1 cellular context compared by ENCODE assay signal in genomic region chr2:65431417-65432226, GRCh38.
TF ChIP-seq lines count a peak whose summit lies in the region.

No MANE protein-coding gene starts in this region.

TF ChIP-seq in HepG2, 621 proteins besides CTCF, POLR2A, EP300 and RAD21 (continued from another document and continues in another):
- TF ChIP-seq E2F2 (CRISPR knock-in tag; IDR thresholded peaks at IDR 0.05; ENCODE audit: borderline replicate concordance) (peak; percentile 76; the same call in 1 of the 2 replicates), ZBTB39 (CRISPR knock-in tag; IDR thresholded peaks at IDR 0.05) (no peak; the same call in 1 of the 2 replicates), E2F1 (CRISPR knock-in tag; IDR thresholded peaks at IDR 0.05) (0 out of 2 replicates have a peak, but pooled peaks have one; percentile 20), ZFY (CRISPR knock-in tag; IDR thresholded peaks at IDR 0.05) (peak; percentile 19; the same call in 1 of the 2 replicates), ZNF550 (CRISPR knock-in tag; IDR thresholded peaks at IDR 0.05; ENCODE audit: borderline replicate concordance) (no peak), FLYWCH1 (CRISPR knock-in tag; IDR thresholded peaks at IDR 0.05) (0 out of 2 replicates have a peak, but pooled peaks have one; percentile 43), NR2F6 (IDR thresholded peaks at IDR 0.05) (no peak), NR2F6 (CRISPR knock-in tag; IDR thresholded peaks at IDR 0.05) (no peak), SALL2 (CRISPR knock-in tag; IDR thresholded peaks at IDR 0.05) (peak; percentile 5; the same call in 1 of the 2 replicates), NKX3-1 (CRISPR knock-in tag; IDR thresholded peaks at IDR 0.05) (peak; percentile 75; the same call in 1 of the 2 replicates), ISX (CRISPR knock-in tag; conservative IDR thresholded peaks at IDR 0.05) (0 out of 2 replicates have a peak, but pooled peaks have one; percentile 38), ZFP90 (CRISPR knock-in tag; IDR thresholded peaks at IDR 0.05; ENCODE audit: borderline replicate concordance) (peak; percentile 56), ZNF33B (CRISPR knock-in tag; IDR thresholded peaks at IDR 0.05) (no peak), ZNF850 (CRISPR knock-in tag; conservative IDR thresholded peaks at IDR 0.05) (0 out of 2 replicates have a peak, but pooled peaks have one; percentile 18), ZNF136 (CRISPR knock-in tag; IDR thresholded peaks at IDR 0.05; ENCODE audit: low read depth) (no peak), ZNF512 (CRISPR knock-in tag; IDR thresholded peaks at IDR 0.05) (no peak), TBX2 (CRISPR knock-in tag; IDR thresholded peaks at IDR 0.05; ENCODE audit: borderline replicate concordance) (peak; percentile 46; the same call in 1 of the 2 replicates), ZNF687 (CRISPR knock-in tag; IDR thresholded peaks at IDR 0.05) (peak; percentile 48), PLSCR1 (CRISPR knock-in tag; IDR thresholded peaks at IDR 0.05; ENCODE audit: borderline replicate concordance) (no peak), MAFK (conservative IDR thresholded peaks at IDR 0.05 in 1 of 2, IDR thresholded peaks at IDR 0.05 in 1 of 2; ENCODE audit: low read length in 2 of 2) (no peak), ZNF441 (CRISPR knock-in tag; IDR thresholded peaks at IDR 0.05; ENCODE audit: borderline replicate concordance) (peak; percentile 42; the same call in 1 of the 2 replicates), ELF3 (CRISPR knock-in tag; IDR thresholded peaks at IDR 0.05) (no peak), PBX3 (CRISPR knock-in tag; IDR thresholded peaks at IDR 0.05; ENCODE audit: borderline replicate concordance) (peak; percentile 61; the same call in 1 of the 2 replicates), ZNF337 (CRISPR knock-in tag; IDR thresholded peaks at IDR 0.05; ENCODE audit: borderline replicate concordance, low read depth) (0 out of 2 replicates have a peak, but pooled peaks have one; percentile 63), ZNF414 (CRISPR knock-in tag; IDR thresholded peaks at IDR 0.05) (no peak), ZNF430 (CRISPR knock-in tag; IDR thresholded peaks at IDR 0.05) (no peak; the same call in 1 of the 2 replicates), ZBTB1 (CRISPR knock-in tag; IDR thresholded peaks at IDR 0.05; ENCODE audit: borderline replicate concordance) (no peak), JUND (CRISPR knock-in tag; IDR thresholded peaks at IDR 0.05) (no peak), HIC2 (CRISPR knock-in tag; IDR thresholded peaks at IDR 0.05; ENCODE audit: low read depth) (no peak), ZNF780A (CRISPR knock-in tag; IDR thresholded peaks at IDR 0.05) (0 out of 2 replicates have a peak, but pooled peaks have one; percentile 35), NFE2L1 (CRISPR knock-in tag; IDR thresholded peaks at IDR 0.05; ENCODE audit: borderline replicate concordance) (no peak), KDM2A (CRISPR knock-in tag; IDR thresholded peaks at IDR 0.05; ENCODE audit: borderline replicate concordance, low read depth) (no peak), ZNF18 (CRISPR knock-in tag; IDR thresholded peaks at IDR 0.05; ENCODE audit: insufficient replicate concordance) (no peak), RBM22 (optimal IDR thresholded peaks at IDR 0.05; ENCODE audit: low read length) (no peak), ARNT2 (CRISPR knock-in tag; IDR thresholded peaks at IDR 0.05; ENCODE audit: low read depth) (peak; percentile 48; the same call in 1 of the 2 replicates), ZBTB3 (CRISPR knock-in tag; IDR thresholded peaks at IDR 0.05; ENCODE audit: borderline replicate concordance, low read depth) (no peak), KLF6 (CRISPR knock-in tag; IDR thresholded peaks at IDR 0.05) (no peak), SIX1 (CRISPR knock-in tag; IDR thresholded peaks at IDR 0.05; ENCODE audit: borderline replicate concordance) (no peak), NFKB2 (CRISPR knock-in tag; IDR thresholded peaks at IDR 0.05; ENCODE audit: borderline replicate concordance) (peak; percentile 13; the same call in 1 of the 2 replicates), TEF (CRISPR knock-in tag; IDR thresholded peaks at IDR 0.05) (0 out of 2 replicates have a peak, but pooled peaks have one; percentile 30), STAT5B (CRISPR knock-in tag; IDR thresholded peaks at IDR 0.05) (no peak), ZMAT5 (CRISPR knock-in tag; IDR thresholded peaks at IDR 0.05; ENCODE audit: borderline replicate concordance, low read depth) (no peak), TAF15 (IDR thresholded peaks at IDR 0.05; ENCODE audit: low read depth, low read length, poor library complexity, severe bottlenecking) (peak; percentile 30), ZNF331 (CRISPR knock-in tag; IDR thresholded peaks at IDR 0.05) (no peak; the same call in 1 of the 2 replicates), ZNF772 (CRISPR knock-in tag; IDR thresholded peaks at IDR 0.05) (peak; percentile 30; the same call in 1 of the 2 replicates)
